Comparison of ENCODE assay signal across 8 cellular contexts in the genomic region with DNA sequence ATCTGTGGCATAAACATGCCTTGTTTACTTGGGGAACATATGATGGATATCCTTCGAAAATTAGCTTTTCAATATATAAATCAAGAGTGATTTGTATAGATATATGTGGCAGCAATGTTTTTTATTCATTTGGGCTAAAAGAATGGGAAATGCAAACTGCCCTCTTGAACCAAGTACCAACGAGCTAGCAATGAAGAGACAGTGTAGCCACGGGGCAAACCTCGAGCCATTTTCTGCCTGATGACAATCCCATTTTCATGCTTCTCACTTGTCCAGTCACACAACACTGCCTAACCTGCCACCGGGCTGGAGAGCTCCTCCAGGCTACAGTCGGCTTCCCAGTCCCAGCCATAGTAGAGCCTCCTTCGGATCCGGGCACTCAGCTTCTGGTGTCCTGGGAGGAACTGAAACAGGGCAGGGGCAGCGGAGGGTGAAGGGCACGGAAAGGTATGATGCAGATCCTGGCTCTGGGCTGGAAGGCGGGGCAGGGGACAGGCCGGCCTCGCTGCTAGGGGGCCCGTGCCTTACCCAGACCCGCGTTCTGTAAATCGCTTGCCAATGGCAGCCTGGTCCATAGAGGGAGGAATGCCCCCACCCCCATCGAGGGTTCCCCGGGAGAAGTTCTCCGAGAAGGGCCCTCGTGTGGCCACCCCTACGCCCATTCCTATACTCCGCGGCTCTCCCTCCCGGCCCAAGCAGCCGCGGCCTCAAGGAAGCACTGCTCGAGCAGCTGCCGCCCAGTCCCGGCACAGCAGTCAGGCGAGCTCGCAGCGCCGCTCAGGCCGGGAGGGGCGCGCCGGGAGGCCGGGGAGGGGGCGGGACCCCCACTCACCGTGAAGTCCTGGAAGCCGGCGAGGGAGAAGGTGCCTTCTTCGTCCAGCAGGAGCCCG. TPM values are rescaled to one million over a fixed set of nuclear protein-coding genes. Genes with fewer than 3 reads are reported as not detected.
A peak's percentile ranks its signal among the peaks of the same experiment; 100 is the strongest.
DNase-seq lines count a peak whose midpoint lies in the region; ATAC-seq and TF ChIP-seq lines count a peak whose summit lies in the region.

No MANE protein-coding gene starts in this region.

- H3K9me2 ChIP-seq in MM.1S (replicated peaks; ENCODE audit: insufficient read depth, low read length) = no peaks in the 10 kb centered on the region

- peak overlapping the region; percentile 98 for H3K4me2 ChIP-seq in MM.1S (ENCODE audit: low read depth, low read length)

- H3K27ac Mint-ChIP-seq in natural killer cell = peak overlapping the region; percentile 99 to 100

- WGBS in urinary bladder = 2% methylated on average over 44 of the region's 45 CpGs

- H3K4me3 Mint-ChIP-seq in natural killer cell = peak overlapping the region; percentile 83

- no peaks in the 10 kb centered on the region for H3K27me3 ChIP-seq in HAP-1 (ENCODE audit: low read depth)
- H3K27me3 ChIP-seq in MM.1S (replicated peaks; ENCODE audit: insufficient read depth, low read length) = no peaks in the 10 kb centered on the region

- intact Hi-C loops in natural killer cell (cut with micrococcal nuclease) = loop anchor here (2.0 to 10.0 kb wide), 3 partner anchors 79 to 279 kb away; a partner anchor contains a TSS

- peaks cover 52 to 69% of the 10 kb centered on the region in 2 donors for H3K4me1 Mint-ChIP-seq in natural killer cell

- H3K27ac ChIP-seq in MM.1S (ENCODE audit: low read length) (peak overlapping the region; percentile 98), urinary bladder (ENCODE audit: low read depth) (peak overlapping the region; percentile 100)

- peaks cover 9% of the 10 kb centered on the region for H3K36me3 Mint-ChIP-seq in natural killer cell

- H2AFZ ChIP-seq in MM.1S (ENCODE audit: low read length) = peak overlapping the region; percentile 97

- no peaks in the 10 kb centered on the region for H3K9me3 Mint-ChIP-seq in natural killer cell

- TF ChIP-seq CTCF in MM.1S (IDR thresholded peaks at IDR 0.05; ENCODE audit: low read length) = no peak
- TF ChIP-seq CTCF in fibroblast of mammary gland (conservative IDR thresholded peaks at IDR 0.05; ENCODE audit: control insufficient read depth, insufficient read depth, low read depth, low read length) = no peak
- no peak for TF ChIP-seq CTCF in natural killer cell (IDR thresholded peaks at IDR 0.05)

- H3K36me3 ChIP-seq in HAP-1 (replicated peaks) = peaks cover 21% of the 10 kb centered on the region
- H3K36me3 ChIP-seq in MM.1S (replicated peaks; ENCODE audit: insufficient read depth, low read length) = peaks cover 3% of the 10 kb centered on the region
- H3K36me3 ChIP-seq in urinary bladder (ENCODE audit: insufficient read depth) = peaks cover 5% of the 10 kb centered on the region

- in situ Hi-C loops in HAP-1 (cut with MboI; ENCODE audit: low sequenced_read_pairs) = no loop called here

- DNase-seq in DMS 273 (lab: John Stamatoyannopoulos, UW; ENCODE audit: unreplicated experiment) (peak; percentile 72), DMS 273 treated with DMSO at 0.1 percent for 48 hours (lab: John Stamatoyannopoulos, UW) (no peak), HAP-1 (ENCODE audit: low spot score in 2 of 2) (peak in 1 of 2 experiments; percentile 56), MM.1S (peak; percentile 30), fibroblast of mammary gland (ENCODE audit: low read depth) (peak; percentile 22), natural killer cell (no peak)
- DNase-seq in activated CD8-positive, alpha-beta memory T cell treated with anti-CD3 and anti-CD28 coated beads for 24 hours = peak; percentile 74

- H3K9me3 ChIP-seq in HAP-1 (no peaks in the 10 kb centered on the region), MM.1S (replicated peaks; ENCODE audit: insufficient read depth, low read length) (no peaks in the 10 kb centered on the region)

- H3K4me1 ChIP-seq in HAP-1 = peaks cover 3% of the 10 kb centered on the region; the same call in 1 of the 2 replicates
- peaks cover 13% of the 10 kb centered on the region; the same call in 1 of the 2 replicates for H3K4me1 ChIP-seq in MM.1S (ENCODE audit: low read length)
- H3K4me1 ChIP-seq in urinary bladder (ENCODE audit: insufficient read depth) = no peaks in the 10 kb centered on the region

- peaks cover 54% of the 10 kb centered on the region for H3K79me2 ChIP-seq in MM.1S (ENCODE audit: low read length)

- no peaks in the 10 kb centered on the region for H3K27me3 Mint-ChIP-seq in natural killer cell (ENCODE audit: low read depth in 2 of 2)

- peak overlapping the region; percentile 96 for H3K4me3 ChIP-seq in HAP-1
- H3K4me3 ChIP-seq in MM.1S (ENCODE audit: low read length) = peak overlapping the region; percentile 99
- peak overlapping the region; percentile 88 for H3K4me3 ChIP-seq in fibroblast of mammary gland (ENCODE audit: control insufficient read depth, low read depth, low read length)
- peak overlapping the region; percentile 82 for H3K4me3 ChIP-seq in urinary bladder (ENCODE audit: low read depth, low read length)

- no peaks in the 10 kb centered on the region for H4K20me1 ChIP-seq in MM.1S (ENCODE audit: insufficient read depth, low read length)

- peak overlapping the region; percentile 96 for H3K9ac ChIP-seq in MM.1S (ENCODE audit: low read length)

- peaks cover 22% of the 10 kb centered on the region for H3F3A ChIP-seq in MM.1S (ENCODE audit: insufficient read depth, low read length)

- ATAC-seq in natural killer cell = peak; percentile 8 to 17 (median 11)

RNA-seq across cellular contexts. Expression of a gene that starts 0.6 kb away (rescaled TPM):
- 10 to 100 TPM; 64.4 to 72.4 (median 64.8) TPM for total RNA-seq in natural killer cell
- total RNA-seq in urinary bladder = 23.0 TPM
- 77.7 TPM for polyA plus RNA-seq in urinary bladder

RNA-seq across cellular contexts. Expression of a gene that starts 1.9 kb away (rescaled TPM):
- 10 to 100 TPM; 77.0 to 81.9 (median 79.0) TPM for total RNA-seq in natural killer cell
- total RNA-seq in urinary bladder = 34.7 TPM
- 65.4 TPM for polyA plus RNA-seq in urinary bladder

RNA-seq across cellular contexts. Expression of a gene that starts 6.3 kb away (rescaled TPM):
- total RNA-seq in natural killer cell (1 to 10 TPM in 1 of 3 donors, under 1 TPM in 2; 0.48 to 1.1 (median 0.89) TPM), urinary bladder (2.2 TPM)
- 0.79 TPM for polyA plus RNA-seq in urinary bladder

RNA-seq across cellular contexts. Expression of a gene that starts 15.6 kb away (rescaled TPM):
- total RNA-seq in natural killer cell = 10 to 100 TPM in 2 of 3 donors, 1 to 10 TPM in 1; 9.9 to 12.7 (median 11.0) TPM
- total RNA-seq in urinary bladder = 13.3 TPM
- 17.6 TPM for polyA plus RNA-seq in urinary bladder

RNA-seq across cellular contexts. Expression of a gene that starts 30.4 kb away (rescaled TPM):
- total RNA-seq in natural killer cell (10 to 100 TPM; 67.6 to 84.0 (median 83.4) TPM), urinary bladder (15.3 TPM)
- 38.2 TPM for polyA plus RNA-seq in urinary bladder

Comparison
In these comparisons a context has a peak if more than half of its experiments do, and no peak if none do; other contexts are left out.
1. DNase-seq: peak in DMS 273 (single experiment), MM.1S (single experiment), activated CD8-positive, alpha-beta memory T cell treated with anti-CD3 and anti-CD28 coated beads for 24 hours (single experiment) and fibroblast of mammary gland (single experiment); none in DMS 273 treated with DMSO at 0.1 percent for 48 hours (single experiment) and natural killer cell (single experiment).
2. Peak in every context shown above with its lines, with median percentiles within 50 percentile points of each other: H3K4me3 ChIP-seq.